Comparison of ENCODE assay signal across 22 cellular contexts in the genomic region with DNA sequence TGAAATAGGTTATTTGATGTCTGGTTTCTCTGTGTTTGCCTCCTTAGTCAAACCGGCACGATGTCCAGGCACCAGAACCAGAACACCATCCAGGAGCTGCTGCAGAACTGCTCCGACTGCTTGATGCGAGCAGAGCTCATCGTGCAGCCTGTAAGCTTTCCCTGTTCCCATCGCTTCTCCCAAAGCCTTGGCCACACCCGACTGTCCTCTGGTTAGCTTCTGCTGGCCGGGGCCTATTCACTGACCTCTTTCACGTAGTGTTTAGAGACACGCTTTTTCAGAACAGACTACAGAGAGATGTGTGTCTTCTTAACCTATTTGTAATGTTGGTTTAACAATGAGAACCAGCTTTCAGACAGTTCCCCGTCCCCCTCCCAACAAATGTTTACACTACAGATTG.
"Had no signal": no experiment of that assay in that cellular context is flagged by ENCODE, and none has a peak within 500 bp of the region (broad histone marks: within the 10 kb centered on the region; RNA-seq: fewer than 3 reads in every experiment).

No MANE protein-coding gene starts in this region.

- H3K4me3 ChIP-seq: body of pancreas, esophagus squamous epithelium, gastrocnemius medialis, left lung, pancreas, spleen, upper lobe of right lung had no signal

- H3K9me3 ChIP-seq: body of pancreas, esophagus squamous epithelium, gastrocnemius medialis, left lung, pancreas, spleen, upper lobe of right lung had no signal

- DNase-seq: activated CD4-positive, alpha-beta T cell treated with anti-CD3 and anti-CD28 coated beads, Interleukin-2, amount 10 ng/mL, durations not matched to agents 7 days and 5 days; activated CD4-positive, CD25-positive, alpha-beta regulatory T cell treated with anti-CD3 and anti-CD28 coated beads, Interleukin-2, amount 50 U/mL, for 72 hours; activated CD8-positive, alpha-beta memory T cell treated with anti-CD3 and anti-CD28 coated beads, Interleukin-2, amount 10 ng/mL, durations not matched to agents 7 days and 5 days; activated CD8-positive, alpha-beta T cell treated with anti-CD3 and anti-CD28 coated beads for 36 hours; activated effector memory CD4-positive, alpha-beta T cell treated with anti-CD3 and anti-CD28 coated beads, Interleukin-2, amount 50 U/mL, for 16 hours; activated naive CD4-positive, alpha-beta T cell treated with anti-CD3 and anti-CD28 coated beads, Interleukin-2, amount 50 U/mL, for 16 hours; activated naive CD8-positive, alpha-beta T cell treated with anti-CD3 and anti-CD28 coated beads, Interleukin-2, amount 50 U/mL, for 24 hours; activated T-cell treated with anti-CD3 and anti-CD28 coated beads for 4 hours; body of pancreas; caudate nucleus; dermis blood vessel endothelial cell; effector CD8-positive, alpha-beta T cell; esophagus squamous epithelium; gastrocnemius medialis; left lung; pancreas; spleen; stimulated activated CD4-positive, alpha-beta T cell treated with anti-CD3 and anti-CD28 coated beads, Interleukin-4, amount 100 ng/mL, for 1 hour; stimulated activated naive CD4-positive, alpha-beta T cell; T-cell; upper lobe of right lung; WERI-Rb-1 had no signal

- H3K36me3 ChIP-seq: gastrocnemius medialis, left lung, upper lobe of right lung, WERI-Rb-1 had no signal

- H3K4me1 ChIP-seq: gastrocnemius medialis, left lung, upper lobe of right lung had no signal

- ATAC-seq: activated CD8-positive, alpha-beta memory T cell treated with anti-CD3 and anti-CD28 coated beads, Interleukin-2, amount 10 ng/mL, durations not matched to agents 7 days and 5 days; activated CD8-positive, alpha-beta T cell treated with anti-CD3 and anti-CD28 coated beads for 36 hours; activated naive CD8-positive, alpha-beta T cell treated with anti-CD3 and anti-CD28 coated beads, Interleukin-2, amount 50 U/mL, for 24 hours; body of pancreas; gastrocnemius medialis; left lung; pancreas; T-cell; upper lobe of right lung had no signal

- H3K27ac ChIP-seq: gastrocnemius medialis, left lung, spleen, upper lobe of right lung, WERI-Rb-1 had no signal

- H3K27me3 ChIP-seq: body of pancreas, pancreas had no signal
